ENCODE assay signal across 13 cellular contexts in the genomic region with DNA sequence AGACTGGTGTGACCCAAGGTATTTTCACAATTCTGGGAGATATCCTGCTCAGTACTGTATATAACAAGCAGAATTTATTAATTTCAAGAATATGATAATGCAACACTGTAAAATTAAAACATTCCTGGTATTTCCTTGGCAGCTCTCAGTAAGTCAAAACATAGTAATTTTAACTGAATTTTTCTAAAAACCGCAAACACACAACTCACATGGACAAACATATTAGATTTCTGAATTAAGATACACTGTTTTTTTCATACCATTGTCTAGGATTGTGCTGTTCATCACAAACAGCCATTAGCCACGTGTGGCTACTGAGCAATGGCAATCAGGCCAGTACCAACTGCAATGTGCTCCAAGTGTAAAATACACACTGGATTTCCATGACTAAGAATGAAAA. TPM values are rescaled to one million over a fixed set of nuclear protein-coding genes. Genes with fewer than 3 reads are reported as not detected.
A peak's percentile ranks its signal among the peaks of the same experiment; 100 is the strongest.
DNase-seq lines count a peak whose midpoint lies in the region; ATAC-seq and TF ChIP-seq lines count a peak whose summit lies in the region.
"Had no signal": no experiment of that assay in that cellular context is flagged by ENCODE, and none has a peak within 500 bp of the region (broad histone marks: within the 10 kb centered on the region; RNA-seq: fewer than 3 reads in every experiment).

No MANE protein-coding gene starts in this region.

- H3K9me3 Mint-ChIP-seq in T-helper 1 cell treated with Interleukin-12 subunit alpha and Interleukin-12 subunit beta and Interleukin-4 antibody, amounts not matched to agents 30 μg/mL and 1 μg/mL, for 36 hours = no peaks in the 10 kb centered on the region
- H3K9me3 Mint-ChIP-seq in effector memory CD8-positive, alpha-beta T cell = no peaks in the 10 kb centered on the region
- no peaks in the 10 kb centered on the region for H3K9me3 Mint-ChIP-seq in osteocyte (ENCODE audit: unreplicated experiment)

- peak overlapping the region; percentile 36 for H3K9ac ChIP-seq in SK-N-MC (ENCODE audit: insufficient read length)

- H3K36me3 ChIP-seq in SK-N-MC (ENCODE audit: insufficient read depth, low read length) = 0 out of 2 replicates have a peak, but pooled peaks cover 3% of the 10 kb centered on the region

- ATAC-seq in effector memory CD8-positive, alpha-beta T cell (replicated peaks) = no peak
- no peak for ATAC-seq in GM18502 (IDR thresholded peaks at IDR 0.05; ENCODE audit: poor library complexity, unreplicated experiment)
- no peak for ATAC-seq in HG02763 (IDR thresholded peaks at IDR 0.05; ENCODE audit: unreplicated experiment)

- peak overlapping the region; percentile 92 for H3K27ac ChIP-seq in SK-N-MC

- peak overlapping the region; percentile 88 for H3K27ac Mint-ChIP-seq in T-helper 1 cell treated with Interleukin-12 subunit alpha and Interleukin-12 subunit beta and Interleukin-4 antibody, amounts not matched to agents 30 μg/mL and 1 μg/mL, for 36 hours
- peak overlapping the region; percentile 92 to 98 for H3K27ac Mint-ChIP-seq in effector memory CD8-positive, alpha-beta T cell
- H3K27ac Mint-ChIP-seq in osteocyte (ENCODE audit: unreplicated experiment) = peak overlapping the region; percentile 98

- H3K4me1 Mint-ChIP-seq in T-helper 1 cell treated with Interleukin-12 subunit alpha and Interleukin-12 subunit beta and Interleukin-4 antibody, amounts not matched to agents 30 μg/mL and 1 μg/mL, for 36 hours (ENCODE audit: low read depth) = peaks cover 65% of the 10 kb centered on the region
- H3K4me1 Mint-ChIP-seq in effector memory CD8-positive, alpha-beta T cell (ENCODE audit: low read depth in 2 of 2) = peaks cover 40 to 53% of the 10 kb centered on the region in 2 donors
- H3K4me1 Mint-ChIP-seq in osteocyte (ENCODE audit: unreplicated experiment) = peaks cover 89% of the 10 kb centered on the region

- H3K4me3 Mint-ChIP-seq in T-helper 1 cell treated with Interleukin-12 subunit alpha and Interleukin-12 subunit beta and Interleukin-4 antibody, amounts not matched to agents 30 μg/mL and 1 μg/mL, for 36 hours = no peak overlapping the region
- H3K4me3 Mint-ChIP-seq in effector memory CD8-positive, alpha-beta T cell = peak overlapping the region; percentile 81 to 93
- no peak overlapping the region for H3K4me3 Mint-ChIP-seq in osteocyte (ENCODE audit: unreplicated experiment)

- H3K4me3 ChIP-seq in SK-N-MC (peak overlapping the region; percentile 59), foreskin fibroblast (ENCODE audit: low read depth in 1 of 2, low read length in 2 of 2) (no peak overlapping the region)

- DNase-seq in T-helper 1 cell (no peak), SK-N-MC (ENCODE audit: low read depth, low spot score) (no peak), osteocyte (ENCODE audit: extremely low spot score, unreplicated experiment) (no peak), foreskin fibroblast (no peak)
- no peak for DNase-seq in effector memory CD8-positive, alpha-beta T cell
- DNase-seq: 8988T; activated CD8-positive, alpha-beta memory T cell treated with anti-CD3 and anti-CD28 coated beads, Interleukin-2, amount 50 U/mL, for 48 hours; caudate nucleus; DMS79 treated with DMSO at 0.1 percent for 48 hours; HCEC 1CT had no signal

- TF ChIP-seq CTCF in osteocyte (IDR thresholded peaks at IDR 0.05) = no peak
- no peak for TF ChIP-seq CTCF in foreskin fibroblast (IDR thresholded peaks at IDR 0.05; ENCODE audit: low read depth, low read length)

- no peaks in the 10 kb centered on the region for H3K27me3 Mint-ChIP-seq in T-helper 1 cell treated with Interleukin-12 subunit alpha and Interleukin-12 subunit beta and Interleukin-4 antibody, amounts not matched to agents 30 μg/mL and 1 μg/mL, for 36 hours (ENCODE audit: low read depth)
- H3K27me3 Mint-ChIP-seq in effector memory CD8-positive, alpha-beta T cell = no peaks in the 10 kb centered on the region
- no peaks in the 10 kb centered on the region for H3K27me3 Mint-ChIP-seq in osteocyte (ENCODE audit: unreplicated experiment)

- no peaks in the 10 kb centered on the region for H3K9me3 ChIP-seq in SK-N-MC (ENCODE audit: low read depth, low read length)

- peaks cover 17% of the 10 kb centered on the region for H3K36me3 Mint-ChIP-seq in T-helper 1 cell treated with Interleukin-12 subunit alpha and Interleukin-12 subunit beta and Interleukin-4 antibody, amounts not matched to agents 30 μg/mL and 1 μg/mL, for 36 hours (ENCODE audit: low read depth)
- H3K36me3 Mint-ChIP-seq in effector memory CD8-positive, alpha-beta T cell (ENCODE audit: insufficient read depth) = peaks cover 10% of the 10 kb centered on the region
- H3K36me3 Mint-ChIP-seq in osteocyte (ENCODE audit: unreplicated experiment) = no peaks in the 10 kb centered on the region

RNA-seq across cellular contexts. Expression of gene LPIN2, which starts 29.6 kb away (rescaled TPM):
- total RNA-seq in osteocyte = 34.8 and 36.9 TPM in 2 replicates

Comparison
In these comparisons a context has a peak if more than half of its experiments do, and no peak if none do; other contexts are left out.
1. H3K4me3 Mint-ChIP-seq: peak in effector memory CD8-positive, alpha-beta T cell (2 of 2); none in T-helper 1 cell treated with Interleukin-12 subunit alpha and Interleukin-12 subunit beta and Interleukin-4 antibody, amounts not matched to agents 30 μg/mL and 1 μg/mL, for 36 hours (single experiment) and osteocyte (single experiment).
2. Peak in every context shown above with its lines, with median percentiles within 50 percentile points of each other: H3K27ac Mint-ChIP-seq.